In genomic region chrX:153633607-153634180, GRCh38 we compare ENCODE assay signal across 30 cellular contexts. TPM values are rescaled to one million over a fixed set of nuclear protein-coding genes. Genes with fewer than 3 reads are reported as not detected.
"Had no signal": no experiment of that assay in that cellular context is flagged by ENCODE, and none has a peak within 500 bp of the region (broad histone marks: within the 10 kb centered on the region; RNA-seq: fewer than 3 reads in every experiment).

No MANE protein-coding gene starts in this region.

- H3K9ac ChIP-seq: SK-N-SH had no signal

- H3K4me1 ChIP-seq: adrenal gland, Peyer's patch, SJCRH30 had no signal

- H3K9me3 ChIP-seq: adrenal gland, Peyer's patch, SJCRH30 had no signal

- H3K36me3 ChIP-seq: adrenal gland, Peyer's patch, SJCRH30 had no signal

- ATAC-seq: activated T-helper 17 cell treated with anti-CD3 and anti-CD28 coated beads, Interleukin-2, amount 50 U/mL, for 72 hours had no signal

- H3K4me3 ChIP-seq: adrenal gland, Peyer's patch, SJCRH30 had no signal

- H3K27ac ChIP-seq: adrenal gland, Peyer's patch, RWPE1, SJCRH30, VCaP had no signal

- DNase-seq: activated CD4-positive, alpha-beta memory T cell treated with anti-CD3 and anti-CD28 coated beads, Interleukin-2, amount 10 ng/mL, durations not matched to agents 7 days and 5 days; activated CD4-positive, alpha-beta T cell treated with anti-CD3 and anti-CD28 coated beads, Interleukin-2, amount 50 U/mL, for 1 hour; activated CD4-positive, CD25-positive, alpha-beta regulatory T cell; activated naive CD4-positive, alpha-beta T cell treated with anti-CD3 and anti-CD28 coated beads, Interleukin-2, amount 50 U/mL, for 16 hours; activated naive CD8-positive, alpha-beta T cell treated with anti-CD3 and anti-CD28 coated beads, Interleukin-2, amount 10 ng/mL, durations not matched to agents 7 days and 5 days; activated T-cell treated with anti-CD3 and anti-CD28 coated beads for 4 hours; activated T-cell treated with anti-CD3 and anti-CD28 coated beads, Interleukin-2, amount 50 U/mL, for 48 hours; anterior cingulate cortex; Kasumi-1; KBM-7; NCI-H1105 treated with DMSO at 0.1 percent for 48 hours; NCI-H1436 treated with DMSO at 0.1 percent for 48 hours; NCI-H187; NCI-H2171 treated with DMSO at 0.1 percent for 48 hours; NCI-H226; NCI-H510A; NCI-H69; NK-92 treated with Interleukin-12 subunit alpha and Interleukin-12 subunit beta, amount 100 ng/mL, for 24 hours; Right ventricle myocardium superior; SJCRH30; T-helper 1 cell had no signal

- H3K27me3 ChIP-seq: Peyer's patch, SJCRH30 had no signal

- H3K4me2 ChIP-seq: SK-N-SH had no signal

RNA-seq across cellular contexts. Expression of gene DUSP9, which starts 13.3 kb away (rescaled TPM):
- total RNA-seq: activated CD4-positive, alpha-beta memory T cell treated with anti-CD3 and anti-CD28 coated beads, Interleukin-2, amount 10 ng/mL, durations not matched to agents 7 days and 5 days; activated naive CD8-positive, alpha-beta T cell treated with anti-CD3 and anti-CD28 coated beads, Interleukin-2, amount 10 ng/mL, durations not matched to agents 7 days and 5 days; cardiac septum; Peyer's patch; Right ventricle myocardium superior; T-helper 2 cell treated with Interferon-gamma antibody and Interleukin-4, amounts not matched to agents 100 ng/mL and 5 ng/mL, for 36 hours had no signal
- polyA plus RNA-seq: adrenal gland had no signal

RNA-seq across cellular contexts. Expression of gene PNCK, which starts 39.9 kb away (rescaled TPM):
- total RNA-seq: activated CD8-positive, alpha-beta memory T cell treated with anti-CD3 and anti-CD28 coated beads for 36 hours; SJCRH30; T-helper 2 cell treated with Interferon-gamma antibody and Interleukin-4, amounts not matched to agents 100 ng/mL and 5 ng/mL, for 36 hours had no signal
